Comparison of ENCODE assay signal across 1 cellular context in genomic region chr4:141335166-141335565, GRCh38.
TF ChIP-seq lines count a peak whose summit lies in the region.

No MANE protein-coding gene starts in this region.

TF ChIP-seq in HepG2, 621 proteins besides CTCF, POLR2A, EP300 and RAD21 (continued from another document):
- no peak for TF ChIP-seq ZBTB10 (CRISPR knock-in tag; IDR thresholded peaks at IDR 0.05; ENCODE audit: borderline replicate concordance)
